In the genomic region with DNA sequence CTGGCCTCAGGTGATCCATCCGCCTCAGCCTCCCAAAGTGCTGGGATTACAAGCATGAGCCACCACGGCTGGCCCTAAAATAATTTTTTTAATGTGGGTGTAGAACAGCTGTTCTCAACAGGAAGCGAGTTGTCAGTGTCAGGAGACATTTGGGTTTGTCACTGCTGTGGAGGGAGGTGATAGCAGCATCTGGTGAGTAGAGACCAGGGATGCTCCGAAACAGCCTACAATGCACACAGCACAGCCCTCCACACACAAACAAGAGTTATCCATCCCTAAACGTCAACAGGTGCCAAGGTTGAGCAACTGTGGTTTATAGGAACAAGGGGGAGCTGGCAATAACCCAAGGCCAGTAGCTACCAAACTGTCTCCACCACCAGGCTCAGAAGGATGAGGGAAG, we compare ENCODE assay signal across 28 cellular contexts.
"Had no signal": no experiment of that assay in that cellular context is flagged by ENCODE, and none has a peak within 500 bp of the region (broad histone marks: within the 10 kb centered on the region; RNA-seq: fewer than 3 reads in every experiment).

No MANE protein-coding gene starts in this region.

- H3K9me3 ChIP-seq: left lung, lower lobe of right lung, neutrophil, right atrium auricular region, right lobe of liver, stomach, testis, thyroid gland, transverse colon, upper lobe of right lung had no signal

- H3K36me3 ChIP-seq: left lung, lower lobe of right lung, neural progenitor cell, neutrophil, ovary, right atrium auricular region, right lobe of liver, stomach, thyroid gland, transverse colon, upper lobe of right lung had no signal

- H3K9ac ChIP-seq: neural progenitor cell had no signal

- ATAC-seq: left colon; left lung; lower lobe of right lung; natural killer cell; stimulated activated naive B cell treated with anti-CD40 and anti-IgM and Interleukin-4, amounts not matched to agents 10 μg/mL and 1 μg/mL and 100 μg/mL, for 72 hours; stimulated activated naive CD8-positive, alpha-beta T cell treated with anti-CD3 and anti-CD28 coated beads, Interleukin-15, Interleukin-2, amounts not matched to agents 100 U/mL and 50 U/mL, for 24 hours; upper lobe of right lung had no signal

- H3K4me3 ChIP-seq: left lung, lower lobe of right lung, neural progenitor cell, ovary, right atrium auricular region, right lobe of liver, skin epidermis, stomach, testis, thyroid gland, transverse colon, upper lobe of right lung had no signal

- DNase-seq: hypothalamus; immature natural killer cell; kidney; left colon; left lung; lower lobe of right lung; mammary epithelial cell; mesenchymal stem cell; natural killer cell; nephron progenitor cell; occipital lobe; ovary; right lobe of liver; stimulated activated CD4-positive, alpha-beta T cell treated with anti-CD3 and anti-CD28 coated beads, Interleukin-12 subunit alpha, Interleukin-12 subunit beta, amount 100 ng/mL, for 4 hours; stimulated activated CD4-positive, alpha-beta T cell treated with anti-CD3 and anti-CD28 coated beads, Interleukin-15, amount 100 ng/mL, for 24 hours; stimulated activated CD4-positive, alpha-beta T cell treated with anti-CD3 and anti-CD28 coated beads, Interleukin-2, amount 100 ng/mL, for 24 hours; stimulated activated CD4-positive, alpha-beta T cell treated with anti-CD3 and anti-CD28 coated beads, Interleukin-4, amount 100 ng/mL, for 1 hour; stimulated activated naive B cell treated with anti-CD40 and anti-IgM and Interleukin-4, amounts not matched to agents 10 μg/mL and 1 μg/mL and 100 μg/mL, for 72 hours; stimulated activated naive CD8-positive, alpha-beta T cell treated with anti-CD3 and anti-CD28 coated beads, Interleukin-15, Interleukin-2, amounts not matched to agents 100 U/mL and 50 U/mL, for 24 hours; stomach; testis; thyroid gland; transverse colon; upper lobe of right lung had no signal

- H3K27me3 ChIP-seq: left lung, neural progenitor cell, neutrophil, ovary, right atrium auricular region, right lobe of liver, stomach, testis, thyroid gland, transverse colon, upper lobe of right lung had no signal

- H3K4me2 ChIP-seq: neural progenitor cell had no signal

- H3K27ac ChIP-seq: left lung, lower lobe of right lung, neural progenitor cell, neutrophil, ovary, right atrium auricular region, right lobe of liver, skin epidermis, stomach, testis, thyroid gland, transverse colon, upper lobe of right lung had no signal

- H3K4me1 ChIP-seq: left lung, lower lobe of right lung, neural progenitor cell, right atrium auricular region, stomach, testis, thyroid gland, transverse colon, upper lobe of right lung had no signal

- H2AFZ ChIP-seq: neural progenitor cell had no signal
